Comparison of ENCODE assay signal across 17 cellular contexts in genomic region chrX:101676571-101676970, GRCh38.
A peak's percentile ranks its signal among the peaks of the same experiment; 100 is the strongest.
DNase-seq lines count a peak whose midpoint lies in the region; ATAC-seq and TF ChIP-seq lines count a peak whose summit lies in the region.
"Had no signal": no experiment of that assay in that cellular context is flagged by ENCODE, and none has a peak within 500 bp of the region (broad histone marks: within the 10 kb centered on the region; RNA-seq: fewer than 3 reads in every experiment).

No MANE protein-coding gene starts in this region.

- H3K4me3 ChIP-seq in parathyroid adenoma (ENCODE audit: low read depth, low read length) = no peak overlapping the region
- H3K4me3 ChIP-seq: colonic mucosa, heart left ventricle, right atrium auricular region had no signal

- H3K4me2 ChIP-seq in parathyroid adenoma (ENCODE audit: low read length) = no peak overlapping the region

- no peak for TF ChIP-seq CTCF in parathyroid adenoma (IDR thresholded peaks at IDR 0.05)

- no peak for DNase-seq in NCI-H1048 (lab: John Stamatoyannopoulos, UW)
- DNase-seq in foreskin melanocyte = no peak
- no peak for DNase-seq in NK-92 treated with Interleukin-12 subunit alpha and Interleukin-12 subunit beta, amount 100 ng/mL, for 24 hours (lab: John Stamatoyannopoulos, UW)
- DNase-seq: activated CD4-positive, alpha-beta T cell treated with anti-CD3 and anti-CD28 coated beads for 4 hours; CD4-positive, alpha-beta memory T cell; colonic mucosa; DMS53; GOT3; heart left ventricle; KG1; NCI-H2029 treated with DMSO at 0.1 percent for 48 hours had no signal

- H3K27me3 ChIP-seq in parathyroid adenoma (ENCODE audit: control insufficient read depth, insufficient read depth, low read length) = no peaks in the 10 kb centered on the region
- H3K27me3 ChIP-seq: colonic mucosa, right atrium auricular region had no signal

- H3K27ac ChIP-seq in parathyroid adenoma = no peak overlapping the region
- H3K27ac ChIP-seq: colonic mucosa, heart left ventricle, right atrium auricular region had no signal

- H3K36me3 ChIP-seq in parathyroid adenoma (ENCODE audit: control insufficient read depth, insufficient read depth, low read length) = no peaks in the 10 kb centered on the region
- H3K36me3 ChIP-seq: colonic mucosa, heart left ventricle, right atrium auricular region had no signal

- H3K9ac ChIP-seq in parathyroid adenoma = no peak overlapping the region

- ATAC-seq in GM19035 (IDR thresholded peaks at IDR 0.05; ENCODE audit: unreplicated experiment) = peak; percentile 55
- ATAC-seq in GM21786 (IDR thresholded peaks at IDR 0.05; ENCODE audit: unreplicated experiment) = peak; percentile 43
- ATAC-seq in HG03175 (IDR thresholded peaks at IDR 0.05; ENCODE audit: unreplicated experiment) = peak; percentile 32
- ATAC-seq: heart left ventricle, Right ventricle myocardium inferior had no signal

- no peaks in the 10 kb centered on the region for H3K9me3 ChIP-seq in parathyroid adenoma (ENCODE audit: control insufficient read depth, low read length)
- H3K9me3 ChIP-seq: colonic mucosa, right atrium auricular region had no signal

- no peaks in the 10 kb centered on the region for H3K4me1 ChIP-seq in parathyroid adenoma
- H3K4me1 ChIP-seq: colonic mucosa, heart left ventricle, right atrium auricular region had no signal

- peak overlapping the region; percentile 13 for H2AFZ ChIP-seq in parathyroid adenoma

- no peaks in the 10 kb centered on the region for H3K79me2 ChIP-seq in parathyroid adenoma
